21 cellular contexts compared by ENCODE assay signal in the genomic region with DNA sequence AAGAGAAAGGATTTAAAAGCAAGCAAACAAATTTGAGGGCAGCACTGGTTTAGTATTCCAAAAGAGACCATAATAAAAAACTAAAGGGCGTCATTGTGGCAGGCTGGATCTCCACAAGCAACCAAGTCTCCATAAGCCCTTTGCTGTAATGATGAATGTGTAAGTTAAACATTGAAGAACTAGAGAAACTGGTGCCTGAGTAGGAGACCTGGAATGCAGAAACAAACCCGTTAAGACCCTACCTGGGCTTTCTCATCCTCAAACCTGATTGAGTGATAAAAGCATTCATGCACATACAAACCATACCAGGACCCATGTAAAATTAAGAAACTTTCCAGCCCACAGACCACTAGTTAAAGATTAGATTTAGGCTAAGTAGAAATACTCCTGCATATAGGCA. TPM values are rescaled to one million over a fixed set of nuclear protein-coding genes. Genes with fewer than 3 reads are reported as not detected.
DNase-seq lines count a peak whose midpoint lies in the region; ATAC-seq and TF ChIP-seq lines count a peak whose summit lies in the region.
"Had no signal": no experiment of that assay in that cellular context is flagged by ENCODE, and none has a peak within 500 bp of the region (broad histone marks: within the 10 kb centered on the region; RNA-seq: fewer than 3 reads in every experiment).

No MANE protein-coding gene starts in this region.

- H3K79me2 ChIP-seq in PC-3 (ENCODE audit: low read length), result no peaks in the 10 kb centered on the region

- H3K27ac Mint-ChIP-seq in Calu3 (ENCODE audit: unreplicated experiment), result no peak overlapping the region
- H3K27ac Mint-ChIP-seq: B cell; CD4-positive, alpha-beta T cell; CD8-positive, alpha-beta memory T cell had no signal

- no peaks in the 10 kb centered on the region for H3K9me2 ChIP-seq in PC-3 (replicated peaks; ENCODE audit: low read length)

- intact Hi-C loops in Calu3 (cut with micrococcal nuclease; ENCODE audit: unreplicated experiment), result no loop called here
- intact Hi-C loops in PC-3 (cut with micrococcal nuclease), result no loop called here

- CTCF ChIA-PET in Calu3 (lab: Charles Lee) (no interaction called here), PC-3 (lab: Charles Lee) (no interaction called here)

- no peak overlapping the region for H3K4me3 Mint-ChIP-seq in Calu3 (ENCODE audit: low read depth, unreplicated experiment)
- H3K4me3 Mint-ChIP-seq: B cell; CD4-positive, alpha-beta T cell; CD8-positive, alpha-beta memory T cell had no signal

- H3F3A ChIP-seq in PC-3 (ENCODE audit: low read length, unreplicated experiment), result no peaks in the 10 kb centered on the region

- H3K4me3 ChIP-seq in PC-3 (ENCODE audit: low read length), result no peak overlapping the region
- H3K4me3 ChIP-seq: BLaER1 had no signal

- H3K36me3 ChIP-seq in PC-3 (ENCODE audit: low read depth, low read length), result peaks cover 11% of the 10 kb centered on the region; the same call in 1 of the 2 replicates
- H3K36me3 ChIP-seq: BLaER1 had no signal

- ATAC-seq in PC-3 (no peak), GM19328 (IDR thresholded peaks at IDR 0.05; ENCODE audit: unreplicated experiment) (no peak)

- no peaks in the 10 kb centered on the region for H3K27me3 ChIP-seq in PC-3 (ENCODE audit: low read length)
- H3K27me3 ChIP-seq: BLaER1 had no signal

- no TSS peak for BruUV-seq in Calu3 (replicated peaks; lab: Mats Ljungman, UMichigan)
- no TSS peak for BruUV-seq in PC-3 (replicated peaks; lab: Mats Ljungman, UMichigan)

- H3K4me1 Mint-ChIP-seq in Calu3 (ENCODE audit: low read depth, unreplicated experiment), result peaks cover 18% of the 10 kb centered on the region
- H3K4me1 Mint-ChIP-seq: B cell; CD8-positive, alpha-beta memory T cell had no signal

- H4K20me1 ChIP-seq in PC-3 (ENCODE audit: low read length), result no peaks in the 10 kb centered on the region
- H4K20me1 ChIP-seq: BLaER1 had no signal

- H3K27me3 Mint-ChIP-seq in Calu3 (ENCODE audit: unreplicated experiment), result no peaks in the 10 kb centered on the region
- H3K27me3 Mint-ChIP-seq: B cell had no signal

- no peak overlapping the region for H3K9ac ChIP-seq in PC-3 (ENCODE audit: low read length)
- H3K9ac ChIP-seq: BLaER1 had no signal

- no peaks in the 10 kb centered on the region for H3K36me3 Mint-ChIP-seq in Calu3 (ENCODE audit: insufficient read depth, unreplicated experiment)
- H3K36me3 Mint-ChIP-seq: CD8-positive, alpha-beta memory T cell had no signal

- TF ChIP-seq CTCF in Calu3 (IDR thresholded peaks at IDR 0.05; ENCODE audit: unreplicated experiment) (no peak), PC-3 (conservative IDR thresholded peaks at IDR 0.05; ENCODE audit: low read depth, low read length) (no peak)

- no peaks in the 10 kb centered on the region for H3K9me3 ChIP-seq in PC-3 (ENCODE audit: low read length)
- H3K9me3 ChIP-seq: BLaER1 had no signal

- peak overlapping the region; percentile 18 for H3K27ac ChIP-seq in PC-3 (ENCODE audit: low read length)
- H3K27ac ChIP-seq: 22Rv1, BLaER1, C4-2B had no signal

- H3K4me1 ChIP-seq in PC-3 (ENCODE audit: insufficient read depth, low read length), result peaks cover 16% of the 10 kb centered on the region
- H3K4me1 ChIP-seq: BLaER1 had no signal

- POLR2A ChIA-PET in PC-3 (lab: Charles Lee; ENCODE audit: unreplicated experiment), result no interaction called here

- H2AFZ ChIP-seq in PC-3 (ENCODE audit: low read length), result no peak overlapping the region

- no peak overlapping the region for H3K4me2 ChIP-seq in PC-3 (ENCODE audit: low read length)
- H3K4me2 ChIP-seq: BLaER1 had no signal

- peaks cover 5% of the 10 kb centered on the region for H3K9me3 Mint-ChIP-seq in Calu3 (ENCODE audit: low read depth, unreplicated experiment)
- H3K9me3 Mint-ChIP-seq: CD4-positive, alpha-beta T cell; CD8-positive, alpha-beta memory T cell had no signal

- DNase-seq in Calu3 (peak; percentile 9), PC-3 (peak; percentile 64), kidney tubule cell (ENCODE audit: low spot score) (peak; percentile 83), renal cortical epithelial cell (ENCODE audit: low read depth) (peak; percentile 28), NCI-H226 (no peak), NCI-H187 treated with DMSO at 0.1 percent for 48 hours (lab: John Stamatoyannopoulos, UW) (no peak)
- DNase-seq: CD4-positive, alpha-beta T cell; CD8-positive, alpha-beta memory T cell; DMS53; DMS79 treated with DMSO at 0.1 percent for 48 hours; GF-D8; GOT3; H7; HCEC 1CT had no signal

RNA-seq across cellular contexts. Expression of a gene that starts 1.9 kb away (rescaled TPM):
- not detected in 2 replicates for total RNA-seq in Calu3 (2022)
- 0.51 TPM in 1 of 2 replicates, not detected in the other for total RNA-seq in PC-3 (2014; rRNA removed)
- not detected in 2 replicates for total RNA-seq in renal cortical epithelial cell
- total RNA-seq: B cell; CD4-positive, alpha-beta T cell; CD8-positive, alpha-beta memory T cell; Daoy; G401 had no signal

RNA-seq across cellular contexts. Expression of a gene that starts 29.7 kb away (rescaled TPM):
- total RNA-seq in Calu3 (2022) (0.97 TPM in 1 of 2 replicates, not detected in the other), PC-3 (2014; rRNA removed) (59.9 and 78.7 TPM in 2 replicates), renal cortical epithelial cell (0.35 TPM in 1 of 2 replicates, not detected in the other)
- total RNA-seq: B cell; CD4-positive, alpha-beta T cell; CD8-positive, alpha-beta memory T cell; G401; H7 had no signal

RNA-seq across cellular contexts. Expression of a gene that starts 45.2 kb away (rescaled TPM):
- 307 and 444 TPM in 2 replicates for total RNA-seq in Calu3 (2022)
- not detected in 2 replicates for total RNA-seq in PC-3 (2014; rRNA removed)
- 0.40 and 8.2 TPM in 2 replicates for total RNA-seq in renal cortical epithelial cell
- total RNA-seq: B cell; CD4-positive, alpha-beta T cell; CD8-positive, alpha-beta memory T cell; G401 had no signal

Comparison
In these comparisons a context has a peak if more than half of its experiments do, and no peak if none do; other contexts are left out.
1. DNase-seq: peak in Calu3 (single experiment), PC-3 (single experiment), kidney tubule cell (single experiment) and renal cortical epithelial cell (single experiment); none in NCI-H226 (single experiment) and NCI-H187 treated with DMSO at 0.1 percent for 48 hours (single experiment).
2. RNA of a gene that starts 29.7 kb away (total RNA-seq): 59.9 to 78.7 TPM in PC-3; 0.97 TPM in Calu3 and 0.35 TPM in renal cortical epithelial cell; every median in the first group is over 10 times any median in the second.
3. RNA of a gene that starts 45.2 kb away (total RNA-seq): 307 to 444 TPM in Calu3; 0.40 to 8.2 TPM in renal cortical epithelial cell and not detected in PC-3; every median in the first group is over 10 times any median in the second.